1 cellular context compared by ENCODE assay signal in the genomic region with DNA sequence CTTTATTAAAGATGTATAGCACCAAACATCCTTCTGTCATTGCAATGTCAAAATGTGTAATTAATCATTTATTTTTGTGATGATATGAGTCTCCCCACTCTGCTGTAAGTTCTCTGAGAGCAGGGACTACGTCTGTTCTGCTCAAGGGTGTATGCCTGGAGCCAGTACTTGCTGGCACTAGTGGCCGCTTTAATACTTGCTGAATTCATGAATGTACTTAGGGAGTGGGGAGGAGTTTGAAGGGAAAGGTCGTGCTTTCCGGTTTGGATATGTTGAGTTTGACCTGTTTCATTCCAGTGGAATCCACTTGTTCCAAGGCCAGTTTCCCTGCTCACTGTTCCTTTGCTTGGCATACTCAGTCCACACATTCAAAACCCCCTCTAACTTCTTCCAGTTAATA.
A peak's percentile ranks its signal among the peaks of the same experiment; 100 is the strongest.
TF ChIP-seq lines count a peak whose summit lies in the region.

No MANE protein-coding gene starts in this region.

TF ChIP-seq in HepG2, 621 proteins besides CTCF, POLR2A, EP300 and RAD21 (continued from another document):
- TF ChIP-seq ZNF142 (CRISPR knock-in tag; IDR thresholded peaks at IDR 0.05) (no peak), KAT8 (CRISPR knock-in tag; IDR thresholded peaks at IDR 0.05) (peak; percentile 28; the same call in 1 of the 2 replicates), EZH2 (conservative IDR thresholded peaks at IDR 0.05; ENCODE audit: low read depth, low read length) (no peak), ZNF768 (CRISPR knock-in tag; IDR thresholded peaks at IDR 0.05) (no peak), YEATS4 (CRISPR knock-in tag; IDR thresholded peaks at IDR 0.05; ENCODE audit: borderline replicate concordance) (peak; percentile 7; the same call in 1 of the 2 replicates), POGZ (CRISPR knock-in tag; IDR thresholded peaks at IDR 0.05) (no peak), NR2F6 (IDR thresholded peaks at IDR 0.05) (0 out of 2 replicates have a peak, but pooled peaks have one; percentile 12), NR2F6 (CRISPR knock-in tag; IDR thresholded peaks at IDR 0.05) (0 out of 2 replicates have a peak, but pooled peaks have one; percentile 17), ZNF264 (CRISPR knock-in tag; IDR thresholded peaks at IDR 0.05) (no peak)
- TF ChIP-seq, protein P1, sequence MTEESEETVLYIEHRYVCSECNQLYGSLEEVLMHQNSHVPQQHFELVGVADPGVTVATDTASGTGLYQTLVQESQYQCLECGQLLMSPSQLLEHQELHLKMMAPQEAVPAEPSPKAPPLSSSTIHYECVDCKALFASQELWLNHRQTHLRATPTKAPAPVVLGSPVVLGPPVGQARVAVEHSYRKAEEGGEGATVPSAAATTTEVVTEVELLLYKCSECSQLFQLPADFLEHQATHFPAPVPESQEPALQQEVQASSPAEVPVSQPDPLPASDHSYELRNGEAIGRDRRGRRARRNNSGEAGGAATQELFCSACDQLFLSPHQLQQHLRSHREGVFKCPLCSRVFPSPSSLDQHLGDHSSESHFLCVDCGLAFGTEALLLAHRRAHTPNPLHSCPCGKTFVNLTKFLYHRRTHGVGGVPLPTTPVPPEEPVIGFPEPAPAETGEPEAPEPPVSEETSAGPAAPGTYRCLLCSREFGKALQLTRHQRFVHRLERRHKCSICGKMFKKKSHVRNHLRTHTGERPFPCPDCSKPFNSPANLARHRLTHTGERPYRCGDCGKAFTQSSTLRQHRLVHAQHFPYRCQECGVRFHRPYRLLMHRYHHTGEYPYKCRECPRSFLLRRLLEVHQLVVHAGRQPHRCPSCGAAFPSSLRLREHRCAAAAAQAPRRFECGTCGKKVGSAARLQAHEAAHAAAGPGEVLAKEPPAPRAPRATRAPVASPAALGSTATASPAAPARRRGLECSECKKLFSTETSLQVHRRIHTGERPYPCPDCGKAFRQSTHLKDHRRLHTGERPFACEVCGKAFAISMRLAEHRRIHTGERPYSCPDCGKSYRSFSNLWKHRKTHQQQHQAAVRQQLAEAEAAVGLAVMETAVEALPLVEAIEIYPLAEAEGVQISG (CRISPR knock-in tag; IDR thresholded peaks at IDR 0.05) = 0 out of 2 replicates have a peak, but pooled peaks have one; percentile 22
